7 cellular contexts compared by ENCODE assay signal in the genomic region with DNA sequence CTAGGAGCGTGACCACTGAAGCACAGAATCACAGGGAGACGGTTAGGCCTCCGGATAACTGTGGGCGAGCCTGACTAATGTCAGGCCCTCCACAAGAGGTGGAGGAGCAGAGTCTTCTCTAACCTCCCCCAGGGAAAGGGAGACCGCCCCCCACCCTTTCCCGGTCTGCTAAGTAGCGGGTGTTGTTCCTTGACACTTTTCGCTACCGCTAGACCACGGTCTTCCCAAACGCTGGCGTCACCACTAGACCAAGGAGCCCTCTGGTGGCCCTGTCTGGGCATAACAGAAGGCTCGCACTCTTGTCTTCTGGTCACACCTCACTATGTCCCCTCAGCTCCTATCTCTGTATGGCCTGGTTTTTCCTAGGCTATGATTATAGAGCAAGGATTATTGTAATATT. TPM values are rescaled to one million over a fixed set of nuclear protein-coding genes. Genes with fewer than 3 reads are reported as not detected.
A peak's percentile ranks its signal among the peaks of the same experiment; 100 is the strongest.
DNase-seq lines count a peak whose midpoint lies in the region; ATAC-seq and TF ChIP-seq lines count a peak whose summit lies in the region.
"Not testable (repeated sequence)": the region's sequence is repeated elsewhere in the genome, so short reads cannot be mapped to it uniquely, and the experiment has no call there.

No MANE protein-coding gene starts in this region.

- H3K27ac ChIP-seq in heart right ventricle; smooth muscle cell (ENCODE audit: low read depth): not testable (repeated sequence)

- H3K9ac ChIP-seq in adipocyte (ENCODE audit: low read length); smooth muscle cell (ENCODE audit: low read depth): not testable (repeated sequence)

- H3K4me3 ChIP-seq in adipocyte (ENCODE audit: low read length); heart right ventricle; smooth muscle cell: not testable (repeated sequence)

- H3F3A ChIP-seq in smooth muscle cell (ENCODE audit: low read depth), result not testable (repeated sequence)

- intact Hi-C loops in heart right ventricle (cut with DNase I), result loop anchor here in 1 of 10 donors (10.0 kb wide), 1 partner anchor 126 kb away; a partner anchor contains a TSS

- not testable (repeated sequence) for H3K9me3 ChIP-seq in adipocyte (ENCODE audit: control insufficient read depth, low read length); heart right ventricle; smooth muscle cell (replicated peaks; ENCODE audit: low read depth)

- peak in 4 of 8 donors; percentile 41 to 61 (median 53) for ATAC-seq in heart right ventricle

- H2AFZ ChIP-seq in smooth muscle cell (ENCODE audit: low read depth), result not testable (repeated sequence)

- H3K4me2 ChIP-seq in smooth muscle cell, result not testable (repeated sequence)

- H3K4me1 Mint-ChIP-seq in endothelial cell (ENCODE audit: unreplicated experiment), result peaks cover 17% of the 10 kb centered on the region

- peak; percentile 12; the same call in 1 of the 2 replicates for TF ChIP-seq CTCF in GM12874 (IDR thresholded peaks at IDR 0.05; ENCODE audit: insufficient read depth, low read depth, low read length)
- TF ChIP-seq CTCF in endothelial cell (IDR thresholded peaks at IDR 0.05; ENCODE audit: unreplicated experiment), result peak; percentile 26
- peak; percentile 22 to 71 (median 62) for TF ChIP-seq CTCF in heart right ventricle (IDR thresholded peaks at IDR 0.05)
- TF ChIP-seq CTCF in smooth muscle cell (IDR thresholded peaks at IDR 0.05; ENCODE audit: borderline replicate concordance, insufficient read depth, poor library complexity, severe bottlenecking), result peak; percentile 45

- H3K27ac Mint-ChIP-seq in endothelial cell (ENCODE audit: unreplicated experiment), result not testable (repeated sequence)

- peak; percentile 4 to 13 for DNase-seq in SHP77 (lab: John Stamatoyannopoulos, UW)
- DNase-seq in adipocyte (ENCODE audit: low read depth), result peak; percentile 11
- DNase-seq in endothelial cell (ENCODE audit: low spot score), result peak; percentile 70
- DNase-seq in heart right ventricle, result peak; percentile 41 to 51
- peak; percentile 71 for DNase-seq in mesenteric fat pad (ENCODE audit: low spot score)
- not testable (repeated sequence) for DNase-seq in smooth muscle cell (lab: John Stamatoyannopoulos, UW; ENCODE audit: unreplicated experiment)

- H3K9me3 Mint-ChIP-seq in endothelial cell (ENCODE audit: unreplicated experiment), result not testable (repeated sequence)

- peaks cover 50% of the 10 kb centered on the region for H4K20me1 ChIP-seq in smooth muscle cell (ENCODE audit: low read depth)

- not testable (repeated sequence) for H3K4me1 ChIP-seq in adipocyte (ENCODE audit: control insufficient read depth, insufficient read depth, low read length); smooth muscle cell (ENCODE audit: low read depth)
- peaks cover 3 to 27% (median 14%) of the 10 kb centered on the region in 9 donors for H3K4me1 ChIP-seq in heart right ventricle

- peaks cover 53% of the 10 kb centered on the region for H3K36me3 Mint-ChIP-seq in endothelial cell (ENCODE audit: low read depth, unreplicated experiment)

- peaks cover 18% of the 10 kb centered on the region for H3K79me2 ChIP-seq in smooth muscle cell (ENCODE audit: low read depth)

- H3K4me3 Mint-ChIP-seq in endothelial cell (ENCODE audit: unreplicated experiment), result not testable (repeated sequence)

- 39 to 48% methylated on average over 12 to 13 of the region's 13 CpGs for WGBS in heart right ventricle, 2 donors
- WGBS in smooth muscle cell (ENCODE audit: low lambda C conversion rate), result 52% methylated on average over 13 of the region's 13 CpGs

- H3K36me3 ChIP-seq in adipocyte (ENCODE audit: control insufficient read depth, insufficient read depth, low read length, severe bottlenecking), result peaks cover 63% of the 10 kb centered on the region
- H3K36me3 ChIP-seq in heart right ventricle, result peaks cover 0 to 89% (median 53%) of the 10 kb centered on the region in 9 donors
- H3K36me3 ChIP-seq in smooth muscle cell (ENCODE audit: low read depth), result peaks cover 20% of the 10 kb centered on the region

- H3K27me3 ChIP-seq in adipocyte (replicated peaks; ENCODE audit: control insufficient read depth, insufficient read depth, low read length); heart right ventricle; smooth muscle cell (ENCODE audit: low read depth): not testable (repeated sequence)

- not testable (repeated sequence) for H3K27me3 Mint-ChIP-seq in endothelial cell (ENCODE audit: unreplicated experiment)

RNA-seq across cellular contexts. Expression of a gene that starts 5.5 kb away (rescaled TPM):
- total RNA-seq in endothelial cell (ENCODE audit: unreplicated experiment) (40.6 TPM), heart right ventricle (10 to 100 TPM; 14.4 to 28.7 (median 17.7) TPM), mesenteric fat pad (30.6 TPM), smooth muscle cell (46.4 and 93.9 TPM in 2 replicates)
- polyA plus RNA-seq in heart right ventricle (10 to 100 TPM; 28.6 to 57.5 TPM), smooth muscle cell (46.5 and 57.7 TPM in 2 replicates)

RNA-seq across cellular contexts. Expression of a gene that starts 16.1 kb away (rescaled TPM):
- total RNA-seq in endothelial cell (ENCODE audit: unreplicated experiment) (3.2 TPM), heart right ventricle (1 to 10 TPM; 1.2 to 2.1 (median 1.4) TPM), mesenteric fat pad (2.5 TPM), smooth muscle cell (1.7 and 2.2 TPM in 2 replicates)
- polyA plus RNA-seq in heart right ventricle (under 1 TPM; 0.80 to 0.87 TPM), smooth muscle cell (2.4 and 2.5 TPM in 2 replicates)

RNA-seq across cellular contexts. Expression of a gene that starts 31.9 kb away (rescaled TPM):
- total RNA-seq in endothelial cell (ENCODE audit: unreplicated experiment), result 11.2 TPM
- total RNA-seq in heart right ventricle, result 1 to 10 TPM; 4.4 to 6.2 (median 5.6) TPM
- 1 to 10 TPM; 1.4 to 4.2 TPM for polyA plus RNA-seq in heart right ventricle
- 5.1 TPM for total RNA-seq in mesenteric fat pad
- total RNA-seq in smooth muscle cell, result 6.6 and 7.8 TPM in 2 replicates
- polyA plus RNA-seq in smooth muscle cell, result 1.1 and 1.8 TPM in 2 replicates

RNA-seq across cellular contexts. Expression of a gene that starts 42.6 kb away (rescaled TPM):
- total RNA-seq in endothelial cell (ENCODE audit: unreplicated experiment), result 41.9 TPM
- 1 to 10 TPM in 9 of 10 donors, under 1 TPM in 1; 0.80 to 5.5 (median 2.0) TPM for total RNA-seq in heart right ventricle
- polyA plus RNA-seq in heart right ventricle, result 1 to 10 TPM; 9.6 TPM
- 8.4 TPM for total RNA-seq in mesenteric fat pad
- total RNA-seq in smooth muscle cell, result 77.8 and 92.3 TPM in 2 replicates
- polyA plus RNA-seq in smooth muscle cell, result 114 and 133 TPM in 2 replicates

RNA-seq across cellular contexts. Expression of a gene that starts 51.9 kb away (rescaled TPM):
- total RNA-seq in endothelial cell (ENCODE audit: unreplicated experiment), result 3.6 TPM
- under 1 TPM in 9 of 10 donors, not detected in 1; 0.14 to 0.73 (median 0.30) TPM for total RNA-seq in heart right ventricle
- polyA plus RNA-seq in heart right ventricle, result under 1 TPM; 0.22 to 0.33 TPM
- 0.19 TPM for total RNA-seq in mesenteric fat pad
- total RNA-seq in smooth muscle cell, result 0.58 and 1.3 TPM in 2 replicates
- polyA plus RNA-seq in smooth muscle cell, result 4.6 and 6.1 TPM in 2 replicates

Comparison
In these comparisons a context has a peak if more than half of its experiments do, and no peak if none do; other contexts are left out.
1. CTCF ChIP-seq: peak in every context shown above with its lines; median percentile 62 in heart right ventricle; 45 in smooth muscle cell; 26 in endothelial cell; 12 in GM12874.